In genomic region chr4:52804-53479, GRCh38 we compare ENCODE assay signal across 7 cellular contexts. TPM values are rescaled to one million over a fixed set of nuclear protein-coding genes. Genes with fewer than 3 reads are reported as not detected.
DNase-seq lines count a peak whose midpoint lies in the region; ATAC-seq and TF ChIP-seq lines count a peak whose summit lies in the region.
"Not testable (repeated sequence)": the region's sequence is repeated elsewhere in the genome, so short reads cannot be mapped to it uniquely, and the experiment has no call there.

TSS of gene ZNF595 (plus strand) at chr4:53321. CDS start at chr4:53489, 168 bp downstream.

- CTCF ChIA-PET in MCF 10A (lab: Yijun Ruan, JAX) = interaction anchor here (0.7 kb wide), 1 partner anchor 24 kb away, joined by 3 read pairs; no protein-coding TSS in a partner anchor

- H3K27me3 ChIP-seq in HUES6 (ENCODE audit: control insufficient read depth, insufficient read depth, low read length); gastroesophageal sphincter: not testable (repeated sequence)

- H3K27me3 Mint-ChIP-seq in MCF 10A (ENCODE audit: insufficient read depth, unreplicated experiment) = not testable (repeated sequence)

- not testable (repeated sequence) for BruUV-seq in MCF 10A (replicated peaks; lab: Mats Ljungman, UMichigan)

- intact Hi-C loops in MCF 10A (cut with micrococcal nuclease) = not testable (repeated sequence)

- H3K27ac Mint-ChIP-seq in MCF 10A (ENCODE audit: low read depth, unreplicated experiment) = not testable (repeated sequence)

- ATAC-seq in GM19043 (IDR thresholded peaks at IDR 0.05; ENCODE audit: low read depth, unreplicated experiment) (peak; percentile 34), gastroesophageal sphincter (peak; percentile 97)

- not testable (repeated sequence) for H3K36me3 Mint-ChIP-seq in MCF 10A (ENCODE audit: insufficient read depth, unreplicated experiment)

- H3K9me3 ChIP-seq in HUES6 (ENCODE audit: control insufficient read depth, insufficient read depth, low read depth, low read length); gastroesophageal sphincter: not testable (repeated sequence)

- H3K4me1 ChIP-seq in HUES6 (ENCODE audit: control insufficient read depth, insufficient read depth, low read length); gastroesophageal sphincter: not testable (repeated sequence)

- not testable (repeated sequence) for TF ChIP-seq CTCF in MCF 10A (IDR thresholded peaks at IDR 0.05; ENCODE audit: unreplicated experiment); gastroesophageal sphincter (IDR thresholded peaks at IDR 0.05)

- H3K4me3 ChIP-seq in HUES6 (ENCODE audit: low read depth, low read length) (peak within 1 kb of the TSS; percentile 47; the same call in 1 of the 2 replicates), gastroesophageal sphincter (peak within 1 kb of the TSS; percentile 46 to 49), skeletal muscle cell (ENCODE audit: low read depth, low read length) (peak within 1 kb of the TSS; percentile 29)

- H3K36me3 ChIP-seq in HUES6 (ENCODE audit: control insufficient read depth, insufficient read depth, low read length); gastroesophageal sphincter: not testable (repeated sequence)

- DNase-seq in activated CD4-positive, alpha-beta T cell treated with anti-CD3 and anti-CD28 coated beads for 48 hours = peak; percentile 4
- DNase-seq in MCF 10A (ENCODE audit: unreplicated experiment); skeletal muscle cell (ENCODE audit: low read depth): not testable (repeated sequence)
- peak; percentile 90 for DNase-seq in mesenteric fat pad (ENCODE audit: low spot score)

- not testable (repeated sequence) for H3K4me3 Mint-ChIP-seq in MCF 10A (ENCODE audit: unreplicated experiment)

- not testable (repeated sequence) for H3K9me3 Mint-ChIP-seq in MCF 10A (ENCODE audit: unreplicated experiment)

- POLR2A ChIA-PET in MCF 10A (lab: Yijun Ruan, JAX) = interaction anchor here (0.8 to 2.9 kb wide), 15 partner anchors 10 to 421 kb away, joined by 3 to 35 read pairs (median 4); partner anchors contain the start of genes ZNF141 and ZNF718

- not testable (repeated sequence) for H3K9ac ChIP-seq in HUES6 (ENCODE audit: low read length)

- not testable (repeated sequence) for TF ChIP-seq POLR2A in gastroesophageal sphincter (IDR thresholded peaks at IDR 0.05)

- H3K27ac ChIP-seq in HUES6 (ENCODE audit: low read depth, low read length) = not testable (repeated sequence)
- peak within 1 kb of the TSS; percentile 17 to 59 (median 42) for H3K27ac ChIP-seq in gastroesophageal sphincter

- not testable (repeated sequence) for TF ChIP-seq EP300 in gastroesophageal sphincter (IDR thresholded peaks at IDR 0.05)

- WGBS in gastroesophageal sphincter (ENCODE audit: low coverage in 1 of 2), 2 donors = no CpG with 5 or more reads among the region's 29 CpGs

- not testable (repeated sequence) for H3K4me1 Mint-ChIP-seq in MCF 10A (ENCODE audit: insufficient read depth, unreplicated experiment)

RNA-seq across cellular contexts. Expression of gene ZNF595, which starts in this region (rescaled TPM):
- total RNA-seq in MCF 10A (2022) (38.3 and 38.6 TPM in 2 replicates), gastroesophageal sphincter (10 to 100 TPM; 10.2 to 36.1 (median 24.2) TPM), mesenteric fat pad (29.6 TPM)
